22 cellular contexts compared by ENCODE assay signal in the genomic region with DNA sequence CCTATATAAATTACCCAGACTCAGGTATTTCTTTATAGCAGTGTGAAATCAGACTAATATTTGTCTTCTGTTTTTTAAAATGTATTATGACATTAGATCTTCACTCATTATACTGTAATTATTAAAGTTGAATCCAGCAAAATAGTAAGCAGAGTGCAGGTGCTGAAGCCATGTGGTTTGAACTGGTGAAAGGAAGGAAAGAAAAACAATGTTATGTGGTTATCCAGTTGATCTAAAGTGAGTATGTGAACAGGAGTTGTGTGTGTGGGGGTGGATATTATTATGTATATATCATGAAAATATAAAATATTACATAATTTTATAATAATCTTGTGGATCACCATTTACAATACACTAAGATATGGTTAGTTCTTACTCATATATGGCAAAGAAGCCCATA.
"Had no signal": no experiment of that assay in that cellular context is flagged by ENCODE, and none has a peak within 500 bp of the region (broad histone marks: within the 10 kb centered on the region; RNA-seq: fewer than 3 reads in every experiment).

No MANE protein-coding gene starts in this region.

- H3K4me3 ChIP-seq: esophagus squamous epithelium, gastrocnemius medialis, heart right ventricle, left lung, lower lobe of right lung, mucosa of descending colon had no signal

- ATAC-seq: effector memory CD8-positive, alpha-beta T cell; esophagus mucosa; gastrocnemius medialis; heart right ventricle; left cardiac atrium; left lung; left ventricle myocardium superior; lower lobe of right lung; mucosa of descending colon had no signal

- H3K27me3 ChIP-seq: esophagus squamous epithelium, gastrocnemius medialis, heart right ventricle, left lung had no signal

- H3K27ac ChIP-seq: epithelial cell of prostate, esophagus squamous epithelium, gastrocnemius medialis, heart right ventricle, left lung, lower lobe of right lung had no signal

- H3K9me3 ChIP-seq: esophagus squamous epithelium, gastrocnemius medialis, left lung, lower lobe of right lung, mucosa of descending colon had no signal

- DNase-seq: cortex of kidney; effector CD8-positive, alpha-beta T cell; effector memory CD8-positive, alpha-beta T cell; endodermal cell; erythroblast; esophagus squamous epithelium; foreskin fibroblast; foreskin melanocyte; gastrocnemius medialis; glutamatergic neuron; head of caudate nucleus; heart right ventricle; hippocampal formation; left cardiac atrium; left lung; left ventricle myocardium superior; lower lobe of right lung; mesenchymal stem cell; mucosa of descending colon; naive B cell had no signal

- H3K36me3 ChIP-seq: esophagus squamous epithelium, gastrocnemius medialis, heart right ventricle, left lung, lower lobe of right lung had no signal

- H3K4me1 ChIP-seq: esophagus squamous epithelium, gastrocnemius medialis, heart right ventricle, left lung, lower lobe of right lung had no signal
